31 cellular contexts compared by ENCODE assay signal in the genomic region with DNA sequence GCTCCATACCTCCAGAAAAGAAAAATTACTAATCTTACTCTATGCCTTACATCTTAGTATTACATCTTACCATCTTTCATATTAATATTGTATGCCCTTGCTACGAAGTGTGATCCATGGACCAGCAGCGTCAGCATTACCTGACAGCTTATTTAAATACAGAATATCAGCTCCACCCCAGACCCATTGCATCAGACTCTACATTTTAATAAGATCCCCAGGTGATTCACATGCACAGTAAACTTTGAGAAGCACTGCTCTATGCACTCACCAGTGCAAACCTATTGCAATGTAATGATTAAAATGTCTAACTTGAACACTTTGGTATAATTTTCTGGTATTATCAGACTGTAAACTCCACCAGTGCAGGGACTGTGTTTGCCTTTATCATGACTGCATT. TPM values are rescaled to one million over a fixed set of nuclear protein-coding genes. Genes with fewer than 3 reads are reported as not detected.
"Had no signal": no experiment of that assay in that cellular context is flagged by ENCODE, and none has a peak within 500 bp of the region (broad histone marks: within the 10 kb centered on the region; RNA-seq: fewer than 3 reads in every experiment).

No MANE protein-coding gene starts in this region.

- H3K36me3 Mint-ChIP-seq: activated naive CD4-positive, alpha-beta T cell treated with anti-CD3 and anti-CD28 coated beads, Interleukin-2, amount 50 U/mL, for 24 hours; activated naive CD8-positive, alpha-beta T cell treated with anti-CD3 and anti-CD28 coated beads for 36 hours had no signal

- H3K27ac Mint-ChIP-seq: activated CD4-positive, alpha-beta memory T cell treated with anti-CD3 and anti-CD28 coated beads, Interleukin-2, amount 10 ng/mL, durations not matched to agents 7 days and 5 days; activated CD4-positive, alpha-beta T cell treated with anti-CD3 and anti-CD28 coated beads, Interleukin-2, amount 10 ng/mL, durations not matched to agents 7 days and 5 days; activated naive CD4-positive, alpha-beta T cell treated with anti-CD3 and anti-CD28 coated beads for 36 hours; activated naive CD4-positive, alpha-beta T cell treated with anti-CD3 and anti-CD28 coated beads, Interleukin-2, amount 50 U/mL, for 24 hours; activated naive CD8-positive, alpha-beta T cell treated with anti-CD3 and anti-CD28 coated beads for 36 hours; activated naive CD8-positive, alpha-beta T cell treated with anti-CD3 and anti-CD28 coated beads, Interleukin-2, amount 50 U/mL, for 24 hours; activated T-cell treated with anti-CD3 and anti-CD28 coated beads, Interleukin-2, amount 50 U/mL, for 24 hours; activated T-cell treated with anti-CD3 and anti-CD28 coated beads, Interleukin-2, amount 50 U/mL, for 72 hours had no signal

- H3K4me1 ChIP-seq: adrenal gland, colonic mucosa, esophagus muscularis mucosa, foreskin keratinocyte, gastrocnemius medialis, heart left ventricle had no signal

- H3K4me3 Mint-ChIP-seq: activated CD4-positive, alpha-beta memory T cell treated with anti-CD3 and anti-CD28 coated beads, Interleukin-2, amount 10 ng/mL, durations not matched to agents 7 days and 5 days; activated CD4-positive, alpha-beta T cell treated with anti-CD3 and anti-CD28 coated beads, Interleukin-2, amount 10 ng/mL, durations not matched to agents 7 days and 5 days; activated naive CD4-positive, alpha-beta T cell treated with anti-CD3 and anti-CD28 coated beads for 36 hours; activated naive CD4-positive, alpha-beta T cell treated with anti-CD3 and anti-CD28 coated beads, Interleukin-2, amount 50 U/mL, for 24 hours; activated naive CD8-positive, alpha-beta T cell treated with anti-CD3 and anti-CD28 coated beads for 36 hours; activated naive CD8-positive, alpha-beta T cell treated with anti-CD3 and anti-CD28 coated beads, Interleukin-2, amount 50 U/mL, for 24 hours; activated T-cell treated with anti-CD3 and anti-CD28 coated beads, Interleukin-2, amount 50 U/mL, for 24 hours; activated T-cell treated with anti-CD3 and anti-CD28 coated beads, Interleukin-2, amount 50 U/mL, for 72 hours had no signal

- H3K9me3 Mint-ChIP-seq: activated CD4-positive, alpha-beta memory T cell treated with anti-CD3 and anti-CD28 coated beads, Interleukin-2, amount 10 ng/mL, durations not matched to agents 7 days and 5 days; activated CD4-positive, alpha-beta T cell treated with anti-CD3 and anti-CD28 coated beads, Interleukin-2, amount 10 ng/mL, durations not matched to agents 7 days and 5 days; activated naive CD4-positive, alpha-beta T cell treated with anti-CD3 and anti-CD28 coated beads for 36 hours; activated naive CD4-positive, alpha-beta T cell treated with anti-CD3 and anti-CD28 coated beads, Interleukin-2, amount 50 U/mL, for 24 hours; activated naive CD8-positive, alpha-beta T cell treated with anti-CD3 and anti-CD28 coated beads for 36 hours; activated naive CD8-positive, alpha-beta T cell treated with anti-CD3 and anti-CD28 coated beads, Interleukin-2, amount 50 U/mL, for 24 hours; activated T-cell treated with anti-CD3 and anti-CD28 coated beads, Interleukin-2, amount 50 U/mL, for 24 hours; activated T-cell treated with anti-CD3 and anti-CD28 coated beads, Interleukin-2, amount 50 U/mL, for 72 hours had no signal

- ATAC-seq: activated naive CD8-positive, alpha-beta T cell treated with anti-CD3 and anti-CD28 coated beads, Interleukin-2, amount 50 U/mL, for 24 hours; activated T-cell treated with anti-CD3 and anti-CD28 coated beads, Interleukin-2, amount 50 U/mL, for 72 hours; body of pancreas; foreskin keratinocyte; gastrocnemius medialis; heart left ventricle had no signal

- H3K27ac ChIP-seq: adrenal gland, body of pancreas, cardiac muscle cell, colonic mucosa, esophagus muscularis mucosa, foreskin keratinocyte, gastrocnemius medialis, heart left ventricle had no signal

- DNase-seq: activated CD4-positive, alpha-beta memory T cell treated with anti-CD3 and anti-CD28 coated beads, Interleukin-2, amount 10 ng/mL, durations not matched to agents 7 days and 5 days; activated CD4-positive, alpha-beta T cell treated with anti-CD3 and anti-CD28 coated beads for 1 hour; activated CD4-positive, alpha-beta T cell treated with anti-CD3 and anti-CD28 coated beads for 4 hours; activated CD4-positive, alpha-beta T cell treated with anti-CD3 and anti-CD28 coated beads, Interleukin-2, amount 10 ng/mL, durations not matched to agents 7 days and 5 days; activated CD4-positive, alpha-beta T cell treated with anti-CD3 and anti-CD28 coated beads, Interleukin-2, amount 50 U/mL, for 4 hours; activated CD8-positive, alpha-beta memory T cell treated with anti-CD3 and anti-CD28 coated beads, Interleukin-2, amount 50 U/mL, for 48 hours; activated effector memory CD4-positive, alpha-beta T cell treated with Interleukin-2 at 50 U/mL for 16 hours; activated gamma-delta T cell treated with Interleukin-2 at 50 U/mL for 16 hours; activated naive CD4-positive, alpha-beta T cell treated with anti-CD3 and anti-CD28 coated beads for 36 hours; activated naive CD8-positive, alpha-beta T cell treated with anti-CD3 and anti-CD28 coated beads for 36 hours; activated naive CD8-positive, alpha-beta T cell treated with anti-CD3 and anti-CD28 coated beads, Interleukin-2, amount 50 U/mL, for 24 hours; activated T-cell treated with anti-CD3 and anti-CD28 coated beads for 4 hours; activated T-cell treated with anti-CD3 and anti-CD28 coated beads, Interleukin-2, amount 50 U/mL, for 24 hours; activated T-cell treated with anti-CD3 and anti-CD28 coated beads, Interleukin-2, amount 50 U/mL, for 72 hours; adrenal gland; amygdala; aorta; body of pancreas; central memory CD4-positive, alpha-beta T cell; cerebellar nuclear complex; colonic mucosa; effector CD8-positive, alpha-beta T cell; foreskin keratinocyte; gastrocnemius medialis; glutamatergic neuron; heart left ventricle; T-helper 2 cell had no signal

- H3K9me3 ChIP-seq: adrenal gland, body of pancreas, colonic mucosa, esophagus muscularis mucosa, gastrocnemius medialis, heart left ventricle had no signal

- H3K36me3 ChIP-seq: adrenal gland, cardiac muscle cell, colonic mucosa, esophagus muscularis mucosa, gastrocnemius medialis, heart left ventricle had no signal

- H3K4me1 Mint-ChIP-seq: activated CD4-positive, alpha-beta memory T cell treated with anti-CD3 and anti-CD28 coated beads, Interleukin-2, amount 10 ng/mL, durations not matched to agents 7 days and 5 days; activated CD4-positive, alpha-beta T cell treated with anti-CD3 and anti-CD28 coated beads, Interleukin-2, amount 10 ng/mL, durations not matched to agents 7 days and 5 days; activated naive CD4-positive, alpha-beta T cell treated with anti-CD3 and anti-CD28 coated beads, Interleukin-2, amount 50 U/mL, for 24 hours; activated naive CD8-positive, alpha-beta T cell treated with anti-CD3 and anti-CD28 coated beads for 36 hours; activated naive CD8-positive, alpha-beta T cell treated with anti-CD3 and anti-CD28 coated beads, Interleukin-2, amount 50 U/mL, for 24 hours had no signal

- H3K27me3 ChIP-seq: adrenal gland, body of pancreas, cardiac muscle cell, colonic mucosa, esophagus muscularis mucosa, gastrocnemius medialis, heart left ventricle had no signal

- H3K4me3 ChIP-seq: adrenal gland, body of pancreas, cardiac muscle cell, colonic mucosa, esophagus muscularis mucosa, gastrocnemius medialis, heart left ventricle had no signal

RNA-seq across cellular contexts. Expression of a gene that starts 14.1 kb away (rescaled TPM):
- total RNA-seq: activated CD4-positive, alpha-beta memory T cell treated with anti-CD3 and anti-CD28 coated beads, Interleukin-2, amount 10 ng/mL, durations not matched to agents 7 days and 5 days; activated CD4-positive, alpha-beta T cell treated with anti-CD3 and anti-CD28 coated beads, Interleukin-2, amount 10 ng/mL, durations not matched to agents 7 days and 5 days; activated naive CD4-positive, alpha-beta T cell treated with anti-CD3 and anti-CD28 coated beads for 36 hours; activated naive CD8-positive, alpha-beta T cell treated with anti-CD3 and anti-CD28 coated beads for 36 hours; T-helper 1 cell treated with Interleukin-12 subunit alpha and Interleukin-12 subunit beta and Interleukin-4 antibody, amounts not matched to agents 30 ng/mL and 1 ng/mL, for 36 hours had no signal
